ENCODE assay signal across 10 cellular contexts in genomic region chr17:78323821-78324390, GRCh38. TPM values are rescaled to one million over a fixed set of nuclear protein-coding genes. Genes with fewer than 3 reads are reported as not detected.
DNase-seq lines count a peak whose midpoint lies in the region; ATAC-seq and TF ChIP-seq lines count a peak whose summit lies in the region.
"Had no signal": no experiment of that assay in that cellular context is flagged by ENCODE, and none has a peak within 500 bp of the region (broad histone marks: within the 10 kb centered on the region; RNA-seq: fewer than 3 reads in every experiment).

No MANE protein-coding gene starts in this region.

- no peaks in the 10 kb centered on the region for H3K27me3 ChIP-seq in adrenal gland
- no peaks in the 10 kb centered on the region for H3K27me3 ChIP-seq in thyroid gland

- CTCF ChIA-PET in activated naive CD4-positive, alpha-beta T cell treated with anti-CD3 and anti-CD28 coated beads for 36 hours (lab: Charles Lee) = interaction anchor here (0.6 to 1.9 kb wide), 3 partner anchors 7 to 345 kb away, joined by 3 to 6 read pairs (median 4); no protein-coding TSS in a partner anchor

- H3K4me3 ChIP-seq in adrenal gland (no peak overlapping the region), thyroid gland (replicated peaks in 1 of 3) (no peak overlapping the region)

- H3K9me3 Mint-ChIP-seq in activated naive CD4-positive, alpha-beta T cell treated with anti-CD3 and anti-CD28 coated beads for 36 hours = no peaks in the 10 kb centered on the region
- H3K9me3 Mint-ChIP-seq in mesothelial cell of epicardium = no peaks in the 10 kb centered on the region

- H3K27me3 Mint-ChIP-seq in activated naive CD4-positive, alpha-beta T cell treated with anti-CD3 and anti-CD28 coated beads for 36 hours (ENCODE audit: low read depth) = no peaks in the 10 kb centered on the region
- H3K27me3 Mint-ChIP-seq in mesothelial cell of epicardium (ENCODE audit: low read depth) = no peaks in the 10 kb centered on the region

- peaks cover 18% of the 10 kb centered on the region for H3K4me1 Mint-ChIP-seq in activated naive CD4-positive, alpha-beta T cell treated with anti-CD3 and anti-CD28 coated beads for 36 hours (ENCODE audit: low read depth)
- peaks cover 23% of the 10 kb centered on the region for H3K4me1 Mint-ChIP-seq in mesothelial cell of epicardium

- intact Hi-C loops in activated naive CD4-positive, alpha-beta T cell treated with anti-CD3 and anti-CD28 coated beads for 36 hours (cut with micrococcal nuclease) = no loop called here
- intact Hi-C loops in adrenal gland (cut with DNase I) = no loop called here
- intact Hi-C loops in thyroid gland (cut with DNase I) = no loop called here

- H3K27ac Mint-ChIP-seq in activated naive CD4-positive, alpha-beta T cell treated with anti-CD3 and anti-CD28 coated beads for 36 hours = peak overlapping the region; percentile 61
- H3K27ac Mint-ChIP-seq in mesothelial cell of epicardium = peak overlapping the region; percentile 98

- no peak overlapping the region for H3K4me3 Mint-ChIP-seq in activated naive CD4-positive, alpha-beta T cell treated with anti-CD3 and anti-CD28 coated beads for 36 hours
- no peak overlapping the region for H3K4me3 Mint-ChIP-seq in mesothelial cell of epicardium

- ATAC-seq in GM19351 (IDR thresholded peaks at IDR 0.05; ENCODE audit: unreplicated experiment) (no peak), GM18511 (IDR thresholded peaks at IDR 0.05; ENCODE audit: unreplicated experiment) (no peak)
- ATAC-seq in activated CD4-positive, CD25-positive, alpha-beta regulatory T cell treated with anti-CD3 and anti-CD28 coated beads, Interleukin-2, amount 50 U/mL, for 24 hours = no peak

- TF ChIP-seq POLR2A in adrenal gland (IDR thresholded peaks at IDR 0.05) (no peak), thyroid gland (IDR thresholded peaks at IDR 0.05) (no peak)

- no peak for DNase-seq in activated naive CD4-positive, alpha-beta T cell treated with anti-CD3 and anti-CD28 coated beads for 36 hours
- DNase-seq in activated naive CD4-positive, alpha-beta T cell (lab: John Stamatoyannopoulos, UW) = no peak
- no peak for DNase-seq in adrenal gland
- DNase-seq in mesothelial cell of epicardium (ENCODE audit: low spot score in 2 of 2, unreplicated experiment in 2 of 2) = no peak
- no peak for DNase-seq in thyroid gland
- DNase-seq: mammary epithelial cell, RPMI8226 had no signal

- H3K9me3 ChIP-seq in adrenal gland (replicated peaks in 1 of 3) (no peaks in the 10 kb centered on the region), thyroid gland (no peaks in the 10 kb centered on the region)

- H3K4me1 ChIP-seq in adrenal gland (replicated peaks in 1 of 2) = peaks cover 14 to 26% of the 10 kb centered on the region in 2 donors
- peaks cover 0 to 38% of the 10 kb centered on the region in 2 donors for H3K4me1 ChIP-seq in thyroid gland

- H3K36me3 ChIP-seq in adrenal gland (replicated peaks in 1 of 2) (no peaks in the 10 kb centered on the region), thyroid gland (no peaks in the 10 kb centered on the region)

- WGBS in adrenal gland, 4 donors = 45 to 65% (median 51%) methylated on average over 7 of the region's 7 CpGs
- WGBS in thyroid gland, 2 donors = 50 to 61% methylated on average over 7 of the region's 7 CpGs

- TF ChIP-seq CTCF in adrenal gland (IDR thresholded peaks at IDR 0.05) = no peak
- no peak for TF ChIP-seq CTCF in mesothelial cell of epicardium (IDR thresholded peaks at IDR 0.05; ENCODE audit: unreplicated experiment)
- TF ChIP-seq CTCF in thyroid gland (IDR thresholded peaks at IDR 0.05) = no peak

- H3K27ac ChIP-seq in adrenal gland (peak overlapping the region in 3 of 5 donors; percentile 39 to 89 (median 81)), thyroid gland (peak overlapping the region; percentile 2 to 76 (median 66))

- H3K36me3 Mint-ChIP-seq in activated naive CD4-positive, alpha-beta T cell treated with anti-CD3 and anti-CD28 coated beads for 36 hours (ENCODE audit: low read depth) = no peaks in the 10 kb centered on the region
- no peaks in the 10 kb centered on the region for H3K36me3 Mint-ChIP-seq in mesothelial cell of epicardium

RNA-seq across cellular contexts. Expression of gene SOCS3, which starts 36.0 kb away (rescaled TPM):
- 100 to 1,000 TPM; 281 to 290 TPM for total RNA-seq in activated naive CD4-positive, alpha-beta T cell treated with anti-CD3 and anti-CD28 coated beads for 36 hours
- total RNA-seq in adrenal gland (100 to 1,000 TPM in 3 of 8 donors, 10 to 100 TPM in 3, 1 to 10 TPM in 2; 5.3 to 114 (median 60.3) TPM), mesothelial cell of epicardium (45.7 to 50.0 TPM (median 49.8 TPM) in 3 replicates), thyroid gland (100 to 1,000 TPM in 1 of 4 donors, 10 to 100 TPM in 2, 1 to 10 TPM in 1; 9.2 to 110 (median 33.3) TPM)
- polyA plus RNA-seq in adrenal gland = 10 to 100 TPM in 2 of 3 donors, 1 to 10 TPM in 1; 4.8 to 96.5 (median 15.4) TPM

RNA-seq across cellular contexts. Expression of gene PGS1, which starts 54.5 kb away (rescaled TPM):
- total RNA-seq in activated naive CD4-positive, alpha-beta T cell treated with anti-CD3 and anti-CD28 coated beads for 36 hours = 10 to 100 TPM; 69.0 to 73.1 TPM
- total RNA-seq in adrenal gland (10 to 100 TPM; 27.9 to 64.5 (median 34.9) TPM), mesothelial cell of epicardium (62.0 to 66.5 TPM (median 62.3 TPM) in 3 replicates), thyroid gland (10 to 100 TPM; 41.2 to 87.2 (median 69.1) TPM)
- polyA plus RNA-seq in adrenal gland = 10 to 100 TPM; 11.9 to 26.9 (median 21.9) TPM
